In the genomic region with DNA sequence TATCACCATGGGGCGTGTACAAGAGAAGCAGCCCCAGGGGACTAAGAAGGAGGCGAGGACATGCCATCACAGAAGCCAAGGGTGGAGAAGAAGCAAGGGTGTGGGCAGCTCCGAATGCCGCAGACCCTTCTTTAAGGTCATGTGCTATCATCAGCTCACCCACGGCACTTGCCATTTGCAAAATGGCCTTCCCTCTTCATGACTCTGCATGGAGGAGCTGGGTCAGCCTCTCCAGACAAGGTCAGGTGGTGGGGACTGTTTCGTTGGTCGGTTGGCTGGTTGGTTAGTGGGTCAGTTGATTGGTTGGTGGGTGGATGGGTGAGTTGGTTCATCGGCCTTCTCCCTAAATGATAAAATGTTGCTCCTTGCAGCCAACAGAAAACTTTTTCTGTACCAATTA, we compare ENCODE assay signal across 35 cellular contexts.
"Had no signal": no experiment of that assay in that cellular context is flagged by ENCODE, and none has a peak within 500 bp of the region (broad histone marks: within the 10 kb centered on the region; RNA-seq: fewer than 3 reads in every experiment).

No MANE protein-coding gene starts in this region.

- H3K4me2 ChIP-seq: KMS-11, PC-9 had no signal

- H3K4me1 ChIP-seq: body of pancreas, breast epithelium had no signal

- H3K4me3 ChIP-seq: body of pancreas, breast epithelium, PC-9 had no signal

- H3K27me3 Mint-ChIP-seq: activated B cell treated with CpG ODN at 0.5 μM for 24 hours; activated CD4-positive, alpha-beta memory T cell treated with anti-CD3 and anti-CD28 coated beads for 36 hours; activated naive CD4-positive, alpha-beta T cell treated with anti-CD3 and anti-CD28 coated beads, Interleukin-2, amount 50 U/mL, for 24 hours; activated naive CD8-positive, alpha-beta T cell treated with anti-CD3 and anti-CD28 coated beads, Interleukin-2, amount 10 ng/mL, durations not matched to agents 7 days and 5 days had no signal

- H2AFZ ChIP-seq: PC-9 had no signal

- H3K4me1 Mint-ChIP-seq: activated B cell treated with CpG ODN at 0.5 μM for 24 hours; activated naive CD4-positive, alpha-beta T cell treated with anti-CD3 and anti-CD28 coated beads, Interleukin-2, amount 50 U/mL, for 24 hours; activated naive CD8-positive, alpha-beta T cell treated with anti-CD3 and anti-CD28 coated beads, Interleukin-2, amount 10 ng/mL, durations not matched to agents 7 days and 5 days had no signal

- H3K27ac ChIP-seq: body of pancreas, breast epithelium, KMS-11, PC-9, VCaP had no signal

- H3K27ac Mint-ChIP-seq: activated B cell treated with CpG ODN at 0.5 μM for 24 hours; activated CD4-positive, alpha-beta memory T cell treated with anti-CD3 and anti-CD28 coated beads for 36 hours; activated naive CD4-positive, alpha-beta T cell treated with anti-CD3 and anti-CD28 coated beads, Interleukin-2, amount 50 U/mL, for 24 hours; activated naive CD8-positive, alpha-beta T cell treated with anti-CD3 and anti-CD28 coated beads, Interleukin-2, amount 10 ng/mL, durations not matched to agents 7 days and 5 days; activated T-helper 1 cell treated with anti-CD3 and anti-CD28 coated beads, Interleukin-12 subunit alpha, Interleukin-12 subunit beta, Interleukin-2, Interleukin-4 antibody, amounts not matched to agents 30 ng/mL and 10 ng/mL and 1 ng/mL, durations not matched to agents 14 hours and 24 hours and 36 hours had no signal

- H3K9me3 ChIP-seq: body of pancreas, breast epithelium had no signal

- H3K36me3 Mint-ChIP-seq: activated CD4-positive, alpha-beta memory T cell treated with anti-CD3 and anti-CD28 coated beads for 36 hours; activated naive CD4-positive, alpha-beta T cell treated with anti-CD3 and anti-CD28 coated beads, Interleukin-2, amount 50 U/mL, for 24 hours; activated naive CD8-positive, alpha-beta T cell treated with anti-CD3 and anti-CD28 coated beads, Interleukin-2, amount 10 ng/mL, durations not matched to agents 7 days and 5 days had no signal

- H3K36me3 ChIP-seq: breast epithelium had no signal

- H3K27me3 ChIP-seq: body of pancreas had no signal

- DNase-seq: activated B cell treated with CpG ODN at 0.5 μM for 24 hours; activated CD4-positive, alpha-beta memory T cell treated with anti-CD3 and anti-CD28 coated beads for 36 hours; activated CD4-positive, alpha-beta T cell treated with anti-CD3 and anti-CD28 coated beads for 4 hours; activated CD4-positive, alpha-beta T cell treated with anti-CD3 and anti-CD28 coated beads, Interleukin-2, amount 50 U/mL, for 1 hour; activated CD4-positive, CD25-positive, alpha-beta regulatory T cell treated with anti-CD3 and anti-CD28 coated beads, Interleukin-2, amount 50 U/mL, for 72 hours; activated CD8-positive, alpha-beta memory T cell treated with anti-CD3 and anti-CD28 coated beads, Interleukin-2, amount 50 U/mL, for 4 hours; activated gamma-delta T cell; activated naive CD4-positive, alpha-beta T cell treated with Interleukin-2 at 50 U/mL for 16 hours; activated naive CD8-positive, alpha-beta T cell treated with anti-CD3 and anti-CD28 coated beads, Interleukin-2, amount 10 ng/mL, durations not matched to agents 7 days and 5 days; activated T-cell treated with anti-CD3 and anti-CD28 coated beads for 4 hours; activated T-cell treated with anti-CD3 and anti-CD28 coated beads, Interleukin-2, amount 50 U/mL, for 4 hours; amygdala; MM.1S; MV-4-11; NCI-H1092; NCI-H1436 treated with DMSO at 0.1 percent for 48 hours; NCI-H1694 treated with DMSO at 0.1 percent for 48 hours; NCI-H2029 treated with DMSO at 0.1 percent for 48 hours; NCI-H2107; NCI-H2171; NCI-H510A; NCI-H526; NCI-H748 treated with DMSO at 0.1 percent for 48 hours; NK-92 treated with Interleukin-12 subunit alpha and Interleukin-12 subunit beta, amount 100 ng/mL, for 24 hours; PC-9; SIG-M5; T-helper 1 cell; T-helper 2 cell; T-helper 9 cell had no signal

- H3K4me3 Mint-ChIP-seq: activated B cell treated with CpG ODN at 0.5 μM for 24 hours; activated CD4-positive, alpha-beta memory T cell treated with anti-CD3 and anti-CD28 coated beads for 36 hours; activated naive CD4-positive, alpha-beta T cell treated with anti-CD3 and anti-CD28 coated beads, Interleukin-2, amount 50 U/mL, for 24 hours; activated naive CD8-positive, alpha-beta T cell treated with anti-CD3 and anti-CD28 coated beads, Interleukin-2, amount 10 ng/mL, durations not matched to agents 7 days and 5 days; activated T-cell treated with anti-CD3 and anti-CD28 coated beads, Interleukin-2, amount 50 U/mL, for 4 hours; activated T-helper 1 cell treated with anti-CD3 and anti-CD28 coated beads, Interleukin-12 subunit alpha, Interleukin-12 subunit beta, Interleukin-2, Interleukin-4 antibody, amounts not matched to agents 30 ng/mL and 10 ng/mL and 1 ng/mL, durations not matched to agents 14 hours and 24 hours and 36 hours had no signal

- H3K9me3 Mint-ChIP-seq: activated B cell treated with CpG ODN at 0.5 μM for 24 hours; activated CD4-positive, alpha-beta memory T cell treated with anti-CD3 and anti-CD28 coated beads for 36 hours; activated naive CD4-positive, alpha-beta T cell treated with anti-CD3 and anti-CD28 coated beads, Interleukin-2, amount 50 U/mL, for 24 hours; activated naive CD8-positive, alpha-beta T cell treated with anti-CD3 and anti-CD28 coated beads, Interleukin-2, amount 10 ng/mL, durations not matched to agents 7 days and 5 days; activated T-cell treated with anti-CD3 and anti-CD28 coated beads, Interleukin-2, amount 50 U/mL, for 4 hours; activated T-helper 1 cell treated with anti-CD3 and anti-CD28 coated beads, Interleukin-12 subunit alpha, Interleukin-12 subunit beta, Interleukin-2, Interleukin-4 antibody, amounts not matched to agents 30 ng/mL and 10 ng/mL and 1 ng/mL, durations not matched to agents 14 hours and 24 hours and 36 hours had no signal
